In genomic region chr11:43492701-43493100, GRCh38 we compare ENCODE assay signal across 22 cellular contexts.
"Had no signal": no experiment of that assay in that cellular context is flagged by ENCODE, and none has a peak within 500 bp of the region (broad histone marks: within the 10 kb centered on the region; RNA-seq: fewer than 3 reads in every experiment).

No MANE protein-coding gene starts in this region.

- H3K9me3 Mint-ChIP-seq: activated T-cell treated with anti-CD3 and anti-CD28 coated beads, Interleukin-2, amount 50 U/mL, for 72 hours; activated T-helper 2 cell treated with anti-CD3 and anti-CD28 coated beads, Interferon-gamma antibody, Interleukin-2, Interleukin-4, amounts not matched to agents 10 μg/mL and 5 μg/mL and 100 μg/mL, durations not matched to agents 14 hours and 24 hours and 36 hours had no signal

- H3K27ac Mint-ChIP-seq: activated T-helper 2 cell treated with anti-CD3 and anti-CD28 coated beads, Interferon-gamma antibody, Interleukin-2, Interleukin-4, amounts not matched to agents 10 μg/mL and 5 μg/mL and 100 μg/mL, durations not matched to agents 14 hours and 24 hours and 36 hours had no signal

- ATAC-seq: activated T-cell treated with anti-CD3 and anti-CD28 coated beads, Interleukin-2, amount 50 U/mL, for 72 hours; body of pancreas; Panc1; Right ventricle myocardium inferior had no signal

- DNase-seq: activated CD4-positive, alpha-beta T cell treated with anti-CD3 and anti-CD28 coated beads for 4 hours; activated CD4-positive, alpha-beta T cell treated with anti-CD3 and anti-CD28 coated beads, Interleukin-2, amount 50 U/mL, for 4 hours; activated CD8-positive, alpha-beta memory T cell treated with anti-CD3 and anti-CD28 coated beads for 24 hours; activated T-cell treated with anti-CD3 and anti-CD28 coated beads, Interleukin-2, amount 50 U/mL, for 72 hours; amniotic stem cell; body of pancreas; central memory CD4-positive, alpha-beta T cell; KG1; NCI-H1048; NCI-H1417; NCI-H1930; NCI-H2107; NCI-H2171 treated with DMSO at 0.1 percent for 48 hours; NCI-H226; NCI-H526 treated with DMSO at 0.1 percent for 48 hours; NCI-H82; OCI-M1; RPMI8226; T-helper 1 cell had no signal

- H3K4me3 Mint-ChIP-seq: activated T-cell treated with anti-CD3 and anti-CD28 coated beads, Interleukin-2, amount 50 U/mL, for 72 hours had no signal
